Comparison of ENCODE assay signal across 20 cellular contexts in the genomic region with DNA sequence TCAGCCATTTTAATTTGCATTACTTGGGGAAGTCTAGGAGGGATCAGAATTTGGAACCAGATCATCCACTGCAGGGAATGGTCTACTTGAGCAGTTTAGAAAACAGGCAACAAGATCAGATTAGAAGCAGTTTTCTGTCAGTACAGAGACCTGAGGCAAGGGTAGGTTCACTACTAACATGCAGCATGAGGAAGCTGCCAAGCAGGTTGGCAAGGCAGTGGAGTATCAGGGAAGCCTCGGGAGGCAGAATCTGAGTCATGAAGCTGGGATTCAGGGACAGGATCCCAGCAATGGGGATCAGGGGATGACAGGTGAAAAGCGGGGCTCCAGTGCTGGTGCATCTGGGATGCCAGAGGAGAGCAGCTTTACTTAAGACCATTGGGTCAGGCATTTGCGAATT. TPM values are rescaled to one million over a fixed set of nuclear protein-coding genes. Genes with fewer than 3 reads are reported as not detected.
"Had no signal": no experiment of that assay in that cellular context is flagged by ENCODE, and none has a peak within 500 bp of the region (broad histone marks: within the 10 kb centered on the region; RNA-seq: fewer than 3 reads in every experiment).

No MANE protein-coding gene starts in this region.

- H3K4me1 ChIP-seq: colonic mucosa, gastrocnemius medialis, left ventricle myocardium inferior, lower lobe of right lung, psoas muscle, spleen, testis, transverse colon had no signal

- H3K36me3 ChIP-seq: colonic mucosa, gastrocnemius medialis, left ventricle myocardium inferior, lower lobe of right lung, spleen, transverse colon had no signal

- H3K9me3 ChIP-seq: colonic mucosa, gastrocnemius medialis, left ventricle myocardium inferior, lower lobe of right lung, psoas muscle, testis, transverse colon had no signal

- DNase-seq: colonic mucosa; dermis blood vessel endothelial cell; erythroblast; gastrocnemius medialis; islet precursor cell; left ventricle myocardium inferior; lower lobe of right lung; occipital lobe; psoas muscle; retina; spleen; stimulated activated CD4-positive, alpha-beta T cell treated with anti-CD3 and anti-CD28 coated beads, Interleukin-15, amount 100 ng/mL, for 24 hours; stimulated activated CD4-positive, alpha-beta T cell treated with anti-CD3 and anti-CD28 coated beads, Interleukin-1b, Interleukin-23, amount 100 ng/mL, for 48 hours; stimulated activated CD4-positive, alpha-beta T cell treated with anti-CD3 and anti-CD28 coated beads, Interleukin-4, amount 100 ng/mL, for 4 hours; stimulated activated naive B cell treated with anti-CD40 and anti-IgM and Interleukin-4, amounts not matched to agents 10 μg/mL and 1 μg/mL and 100 μg/mL, for 72 hours; stimulated activated naive CD8-positive, alpha-beta T cell treated with anti-CD3 and anti-CD28 coated beads, Interleukin-15, amount 100 ng/mL, for 72 hours; testis; transverse colon had no signal

- ATAC-seq: gastrocnemius medialis; lower lobe of right lung; psoas muscle; sciatic nerve; stimulated activated naive B cell treated with anti-CD40 and anti-IgM and Interleukin-4, amounts not matched to agents 10 μg/mL and 1 μg/mL and 100 μg/mL, for 72 hours; stimulated activated naive CD8-positive, alpha-beta T cell treated with anti-CD3 and anti-CD28 coated beads, Interleukin-15, amount 100 ng/mL, for 72 hours had no signal

- H3K4me3 ChIP-seq: colonic mucosa, gastrocnemius medialis, left ventricle myocardium inferior, lower lobe of right lung, psoas muscle, spleen, testis, transverse colon had no signal

- H3K27ac ChIP-seq: colonic mucosa, gastrocnemius medialis, left ventricle myocardium inferior, lower lobe of right lung, psoas muscle, spleen, testis, transverse colon had no signal

- H3K27me3 ChIP-seq: colonic mucosa, gastrocnemius medialis, testis had no signal

RNA-seq across cellular contexts. Expression of a gene that starts 28.1 kb away (rescaled TPM):
- total RNA-seq: colonic mucosa, dermis blood vessel endothelial cell, gastrocnemius medialis, left ventricle myocardium inferior, psoas muscle, skeletal muscle tissue, spleen had no signal
- polyA plus RNA-seq: psoas muscle had no signal
